Comparison of ENCODE assay signal across 11 cellular contexts in the genomic region with DNA sequence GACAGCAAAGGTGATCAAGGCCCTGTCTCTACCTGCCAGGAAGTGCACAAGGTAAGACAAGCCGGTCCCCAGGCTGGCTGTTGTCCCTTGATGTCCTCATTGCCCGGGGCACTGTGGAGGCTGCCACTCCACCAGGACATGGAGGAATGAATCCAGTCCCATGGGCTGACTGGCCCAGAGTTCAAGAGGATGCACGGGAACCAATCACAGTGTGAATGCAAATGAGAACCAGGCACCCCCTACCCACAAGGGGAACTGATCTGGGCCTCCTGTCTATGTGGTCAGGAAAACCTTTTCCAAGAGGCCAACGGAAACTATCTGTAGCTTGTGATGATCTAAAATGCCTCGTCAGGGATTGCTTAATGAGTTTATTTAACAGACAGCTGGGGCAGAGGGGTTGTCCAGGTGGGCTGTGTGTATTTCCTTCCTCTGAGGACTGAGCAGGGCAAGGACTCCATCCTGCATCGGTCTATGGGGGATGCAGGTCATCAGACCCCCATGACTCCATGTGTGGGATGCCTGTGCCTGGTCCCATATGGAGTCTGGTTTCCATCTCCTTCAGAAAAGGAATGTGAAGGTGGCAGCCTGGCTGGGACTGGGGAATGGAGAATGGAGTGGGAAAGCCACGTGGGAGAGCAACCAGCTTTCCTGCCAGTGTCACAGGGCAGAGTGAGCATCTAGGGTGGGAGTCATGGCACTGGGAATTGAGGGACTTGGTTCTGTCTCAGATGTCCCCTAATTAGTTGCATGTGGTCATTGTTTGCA.
A peak's percentile ranks its signal among the peaks of the same experiment; 100 is the strongest.
DNase-seq lines count a peak whose midpoint lies in the region; ATAC-seq and TF ChIP-seq lines count a peak whose summit lies in the region.
"Had no signal": no experiment of that assay in that cellular context is flagged by ENCODE, and none has a peak within 500 bp of the region (broad histone marks: within the 10 kb centered on the region; RNA-seq: fewer than 3 reads in every experiment).

No MANE protein-coding gene starts in this region.

- no peaks in the 10 kb centered on the region for H3K27me3 Mint-ChIP-seq in stimulated activated naive CD8-positive, alpha-beta T cell treated with anti-CD3 and anti-CD28 coated beads, Interleukin-15, Interleukin-2, amounts not matched to agents 100 ng/mL and 50 ng/mL, for 24 hours
- no peaks in the 10 kb centered on the region for H3K27me3 Mint-ChIP-seq in stimulated activated naive CD8-positive, alpha-beta T cell treated with anti-CD3 and anti-CD28 coated beads, Interleukin-15, amount 100 ng/mL, for 72 hours
- peaks cover 91% of the 10 kb centered on the region for H3K27me3 Mint-ChIP-seq in Calu3 (ENCODE audit: unreplicated experiment)

- intact Hi-C loops in lower leg skin (cut with DNase I; ENCODE audit: low total_unique reads) (no loop called here), Calu3 (cut with micrococcal nuclease; ENCODE audit: unreplicated experiment) (loop anchor here (5.0 kb wide), 1 partner anchor 101 kb away; a partner anchor contains a TSS)

- WGBS in lower leg skin, 2 donors, result 79 to 81% methylated on average over 7 of the region's 7 CpGs

- no peak overlapping the region for H3K4me3 ChIP-seq in lower leg skin (ENCODE audit: low read depth, poor library complexity, severe bottlenecking)
- H3K4me3 ChIP-seq: body of pancreas had no signal

- TF ChIP-seq CTCF in lower leg skin (IDR thresholded peaks at IDR 0.05) (no peak), Calu3 (IDR thresholded peaks at IDR 0.05; ENCODE audit: unreplicated experiment) (no peak), GM10266 (IDR thresholded peaks at IDR 0.05; ENCODE audit: control insufficient read depth, insufficient read depth, low read depth, missing control alignments) (no peak)

- no peak overlapping the region for H3K27ac Mint-ChIP-seq in stimulated activated naive CD8-positive, alpha-beta T cell treated with anti-CD3 and anti-CD28 coated beads, Interleukin-15, Interleukin-2, amounts not matched to agents 100 ng/mL and 50 ng/mL, for 24 hours
- peak overlapping the region in 1 of 2 donors; percentile 75 for H3K27ac Mint-ChIP-seq in stimulated activated naive CD8-positive, alpha-beta T cell treated with anti-CD3 and anti-CD28 coated beads, Interleukin-15, amount 100 ng/mL, for 72 hours
- H3K27ac Mint-ChIP-seq in Calu3 (ENCODE audit: unreplicated experiment), result no peak overlapping the region

- H3K9me3 Mint-ChIP-seq in stimulated activated naive CD8-positive, alpha-beta T cell treated with anti-CD3 and anti-CD28 coated beads, Interleukin-15, Interleukin-2, amounts not matched to agents 100 ng/mL and 50 ng/mL, for 24 hours, result no peaks in the 10 kb centered on the region
- peaks cover 9 to 12% of the 10 kb centered on the region in 2 donors for H3K9me3 Mint-ChIP-seq in stimulated activated naive CD8-positive, alpha-beta T cell treated with anti-CD3 and anti-CD28 coated beads, Interleukin-15, amount 100 ng/mL, for 72 hours
- no peaks in the 10 kb centered on the region for H3K9me3 Mint-ChIP-seq in Calu3 (ENCODE audit: low read depth, unreplicated experiment)

- CTCF ChIA-PET in Calu3 (lab: Charles Lee), result interaction anchor here (0.7 kb wide), 1 partner anchor 546 kb away, joined by 3 read pairs; no protein-coding TSS in a partner anchor

- TF ChIP-seq POLR2A in lower leg skin (IDR thresholded peaks at IDR 0.05), result no peak

- no peak for DNase-seq in stimulated activated naive CD8-positive, alpha-beta T cell treated with anti-CD3 and anti-CD28 coated beads, Interleukin-15, amount 100 ng/mL, for 72 hours
- DNase-seq in SK-N-DZ (ENCODE audit: low spot score) (peak; percentile 44), lower leg skin (ENCODE audit: low spot score in 2 of 2) (peak; percentile 11 to 70), Calu3 (no peak), iPS-NIHi11 (ENCODE audit: low spot score) (no peak), GM10266 (ENCODE audit: extremely low spot score) (no peak)
- DNase-seq: HCEC 1CT, NCI-H446 treated with DMSO at 0.1 percent for 48 hours had no signal

- H3K4me1 Mint-ChIP-seq in stimulated activated naive CD8-positive, alpha-beta T cell treated with anti-CD3 and anti-CD28 coated beads, Interleukin-15, Interleukin-2, amounts not matched to agents 100 ng/mL and 50 ng/mL, for 24 hours (ENCODE audit: low read depth), result peaks cover 41% of the 10 kb centered on the region
- H3K4me1 Mint-ChIP-seq in stimulated activated naive CD8-positive, alpha-beta T cell treated with anti-CD3 and anti-CD28 coated beads, Interleukin-15, amount 100 ng/mL, for 72 hours, result peaks cover 42% of the 10 kb centered on the region
- no peaks in the 10 kb centered on the region for H3K4me1 Mint-ChIP-seq in Calu3 (ENCODE audit: low read depth, unreplicated experiment)

- no peak for ATAC-seq in stimulated activated naive CD8-positive, alpha-beta T cell treated with anti-CD3 and anti-CD28 coated beads, Interleukin-15, amount 100 ng/mL, for 72 hours
- ATAC-seq in HG02623 (IDR thresholded peaks at IDR 0.05; ENCODE audit: unreplicated experiment), result no peak
- ATAC-seq: body of pancreas had no signal

- no TSS peak for BruUV-seq in Calu3 (replicated peaks; lab: Mats Ljungman, UMichigan)

- peaks cover 8% of the 10 kb centered on the region for H3K36me3 Mint-ChIP-seq in stimulated activated naive CD8-positive, alpha-beta T cell treated with anti-CD3 and anti-CD28 coated beads, Interleukin-15, Interleukin-2, amounts not matched to agents 100 ng/mL and 50 ng/mL, for 24 hours (ENCODE audit: low read depth)
- H3K36me3 Mint-ChIP-seq in Calu3 (ENCODE audit: insufficient read depth, unreplicated experiment), result no peaks in the 10 kb centered on the region

- peak overlapping the region; percentile 25 for H3K4me3 Mint-ChIP-seq in stimulated activated naive CD8-positive, alpha-beta T cell treated with anti-CD3 and anti-CD28 coated beads, Interleukin-15, Interleukin-2, amounts not matched to agents 100 ng/mL and 50 ng/mL, for 24 hours
- no peak overlapping the region for H3K4me3 Mint-ChIP-seq in stimulated activated naive CD8-positive, alpha-beta T cell treated with anti-CD3 and anti-CD28 coated beads, Interleukin-15, amount 100 ng/mL, for 72 hours
- no peak overlapping the region for H3K4me3 Mint-ChIP-seq in Calu3 (ENCODE audit: low read depth, unreplicated experiment)

Comparison
In these comparisons a context has a peak if more than half of its experiments do, and no peak if none do; other contexts are left out.
1. DNase-seq: peak in SK-N-DZ (single experiment) and lower leg skin (2 of 2); none in stimulated activated naive CD8-positive, alpha-beta T cell treated with anti-CD3 and anti-CD28 coated beads, Interleukin-15, amount 100 ng/mL, for 72 hours (0 of 2), Calu3 (single experiment), iPS-NIHi11 (single experiment) and GM10266 (single experiment).